In genomic region chr1:40801742-40802077, GRCh38 we compare ENCODE assay signal across 8 cellular contexts. TPM values are rescaled to one million over a fixed set of nuclear protein-coding genes. Genes with fewer than 3 reads are reported as not detected.
A peak's percentile ranks its signal among the peaks of the same experiment; 100 is the strongest.
DNase-seq lines count a peak whose midpoint lies in the region; ATAC-seq and TF ChIP-seq lines count a peak whose summit lies in the region.
"Had no signal": no experiment of that assay in that cellular context is flagged by ENCODE, and none has a peak within 500 bp of the region (broad histone marks: within the 10 kb centered on the region; RNA-seq: fewer than 3 reads in every experiment).

No MANE protein-coding gene starts in this region.

- no peak overlapping the region for H3K27ac ChIP-seq in H9 (ENCODE audit: insufficient read length, low read depth, low read length)

- H3K9me3 ChIP-seq in H9 (ENCODE audit: control insufficient read depth, low read depth, low read length) (no peaks in the 10 kb centered on the region), Caco-2 (no peaks in the 10 kb centered on the region)

- peaks cover 3% of the 10 kb centered on the region for H3K23me2 ChIP-seq in H9 (ENCODE audit: insufficient read length, low read depth, low read length, poor library complexity, severe bottlenecking)

- no peak overlapping the region for H3K18ac ChIP-seq in H9 (ENCODE audit: insufficient read length, low read depth, low read length)

- H3K27me3 Mint-ChIP-seq in H9 (ENCODE audit: low read depth), result peaks cover 21% of the 10 kb centered on the region
- H3K27me3 Mint-ChIP-seq in activated B cell treated with CpG ODN at 0.5 μM for 24 hours, result no peaks in the 10 kb centered on the region
- peaks cover 6% of the 10 kb centered on the region for H3K27me3 Mint-ChIP-seq in glutamatergic neuron (ENCODE audit: unreplicated experiment)
- no peaks in the 10 kb centered on the region for H3K27me3 Mint-ChIP-seq in Caco-2 (ENCODE audit: insufficient read depth, unreplicated experiment)

- no peak overlapping the region for H2AK5ac ChIP-seq in H9 (ENCODE audit: insufficient read length, low read length)

- CTCF ChIA-PET in activated B cell treated with CpG ODN at 0.5 μM for 24 hours (lab: Charles Lee) (no interaction called here), Caco-2 (lab: Charles Lee) (no interaction called here)

- H3K4me1 Mint-ChIP-seq in H9 (peaks cover 49 to 71% of the 10 kb centered on the region in 2 experiments), activated B cell treated with CpG ODN at 0.5 μM for 24 hours (peaks cover 37% of the 10 kb centered on the region), glutamatergic neuron (ENCODE audit: low read depth, unreplicated experiment) (peaks cover 8% of the 10 kb centered on the region), Caco-2 (ENCODE audit: low read depth, unreplicated experiment) (no peaks in the 10 kb centered on the region)
- H3K4me1 Mint-ChIP-seq in stimulated activated effector memory CD8-positive, alpha-beta T cell treated with anti-CD3 and anti-CD28 coated beads, Interleukin-12 subunit alpha, Interleukin-12 subunit beta, amount 100 ng/mL, for 72 hours, result peaks cover 27% of the 10 kb centered on the region

- no peak overlapping the region for H2BK20ac ChIP-seq in H9 (ENCODE audit: low read depth, low read length, poor library complexity, severe bottlenecking)

- H2BK120ac ChIP-seq in H9 (ENCODE audit: low read depth, low read length, poor library complexity, severe bottlenecking), result no peak overlapping the region

- H2AFZ ChIP-seq in H9 (ENCODE audit: low read length), result no peak overlapping the region

- H3K79me1 ChIP-seq in H9 (ENCODE audit: insufficient read depth, low read depth, low read length, poor library complexity, severe bottlenecking), result no peaks in the 10 kb centered on the region

- ATAC-seq in activated B cell treated with CpG ODN at 0.5 μM for 24 hours (ENCODE audit: low read depth) (no peak), HG03342 (IDR thresholded peaks at IDR 0.05; ENCODE audit: unreplicated experiment) (no peak)
- no peak for ATAC-seq in stimulated activated effector memory CD8-positive, alpha-beta T cell treated with anti-CD3 and anti-CD28 coated beads, Interleukin-12 subunit alpha, Interleukin-12 subunit beta, amount 100 ng/mL, for 72 hours

- BruUV-seq in Caco-2 (replicated peaks; lab: Mats Ljungman, UMichigan), result no TSS peak

- no peak overlapping the region for H2BK5ac ChIP-seq in H9 (ENCODE audit: insufficient read length, low read length)

- H2BK12ac ChIP-seq in H9 (ENCODE audit: insufficient read length, low read depth, low read length), result no peak overlapping the region

- H3K4me3 ChIP-seq in Caco-2 (ENCODE audit: low read depth, low read length), result no peak overlapping the region

- DNase-seq in H9 (no peak), activated B cell treated with CpG ODN at 0.5 μM for 24 hours (no peak), glutamatergic neuron (no peak), germinal center (ENCODE audit: low spot score) (no peak), Caco-2 (no peak)
- no peak for DNase-seq in stimulated activated effector memory CD8-positive, alpha-beta T cell treated with anti-CD3 and anti-CD28 coated beads, Interleukin-12 subunit alpha, Interleukin-12 subunit beta, amount 100 ng/mL, for 72 hours (ENCODE audit: low spot score in 2 of 2)

- H3K9ac ChIP-seq in H9 (ENCODE audit: extremely low read depth, insufficient read length, low read length), result no peak overlapping the region

- H3K36me3 Mint-ChIP-seq in H9 (ENCODE audit: insufficient read depth in 1 of 3, low read depth in 3 of 3) (no peaks in the 10 kb centered on the region), activated B cell treated with CpG ODN at 0.5 μM for 24 hours (ENCODE audit: low read depth) (no peaks in the 10 kb centered on the region), glutamatergic neuron (ENCODE audit: unreplicated experiment) (no peaks in the 10 kb centered on the region), Caco-2 (ENCODE audit: insufficient read depth, unreplicated experiment) (no peaks in the 10 kb centered on the region)
- H3K36me3 Mint-ChIP-seq in stimulated activated effector memory CD8-positive, alpha-beta T cell treated with anti-CD3 and anti-CD28 coated beads, Interleukin-12 subunit alpha, Interleukin-12 subunit beta, amount 100 ng/mL, for 72 hours, result no peaks in the 10 kb centered on the region
- H3K36me3 Mint-ChIP-seq: mesothelial cell of epicardium had no signal

- no peak overlapping the region for H4K5ac ChIP-seq in H9 (ENCODE audit: insufficient read length, low read depth, low read length)

- intact Hi-C loops in activated B cell treated with CpG ODN at 0.5 μM for 24 hours (cut with micrococcal nuclease), result loop anchor here (1.0 to 5.0 kb wide), 4 partner anchors 17 to 109 kb away; partner anchors contain the start of genes CITED4 and NFYC
- intact Hi-C loops in Caco-2 (cut with micrococcal nuclease; ENCODE audit: unreplicated experiment), result no loop called here

- H2BK15ac ChIP-seq in H9 (ENCODE audit: low read depth, low read length), result no peak overlapping the region

- H3K23ac ChIP-seq in H9 (ENCODE audit: insufficient read length, low read depth, low read length), result no peak overlapping the region

- H3K4ac ChIP-seq in H9 (ENCODE audit: low read depth, low read length), result no peak overlapping the region

- H3K4me2 ChIP-seq in H9 (ENCODE audit: insufficient read depth, insufficient read length, low read length), result peak overlapping the region; percentile 20

- no peak for TF ChIP-seq CTCF in H9 (conservative IDR thresholded peaks at IDR 0.05)
- no peak for TF ChIP-seq CTCF in activated B cell treated with CpG ODN at 0.5 μM for 24 hours (IDR thresholded peaks at IDR 0.05)
- TF ChIP-seq CTCF in glutamatergic neuron (IDR thresholded peaks at IDR 0.05; ENCODE audit: partially characterized antibody, unreplicated experiment), result no peak
- TF ChIP-seq CTCF in Caco-2 (IDR thresholded peaks at IDR 0.05; ENCODE audit: insufficient read depth in 1 of 2, low read depth in 1 of 2, low read length in 1 of 2, severe bottlenecking in 1 of 2, unreplicated experiment in 1 of 2), result no peak

- no CpG with 5 or more reads among the region's 3 CpGs for WGBS in H9 (ENCODE audit: extremely low coverage, insufficient read length, low lambda C conversion rate)

- H3K9me3 Mint-ChIP-seq in H9 (no peaks in the 10 kb centered on the region), activated B cell treated with CpG ODN at 0.5 μM for 24 hours (no peaks in the 10 kb centered on the region), glutamatergic neuron (ENCODE audit: unreplicated experiment) (peaks cover 2% of the 10 kb centered on the region), Caco-2 (ENCODE audit: unreplicated experiment) (no peaks in the 10 kb centered on the region)
- no peaks in the 10 kb centered on the region for H3K9me3 Mint-ChIP-seq in stimulated activated effector memory CD8-positive, alpha-beta T cell treated with anti-CD3 and anti-CD28 coated beads, Interleukin-12 subunit alpha, Interleukin-12 subunit beta, amount 100 ng/mL, for 72 hours
- H3K9me3 Mint-ChIP-seq: mesothelial cell of epicardium had no signal

- H3K36me3 ChIP-seq in Caco-2 (ENCODE audit: control insufficient read depth, insufficient read depth, low read length), result no peaks in the 10 kb centered on the region

- no peak overlapping the region for H4K91ac ChIP-seq in H9 (ENCODE audit: insufficient read length, low read depth, low read length)

- H4K8ac ChIP-seq in H9 (replicated peaks; ENCODE audit: insufficient read length, low read depth, low read length), result no peak overlapping the region

- H3K56ac ChIP-seq in H9 (ENCODE audit: insufficient read length, low read depth, low read length), result no peak overlapping the region

- H3T11ph ChIP-seq in H9 (ENCODE audit: low read length), result no peak overlapping the region

- no peaks in the 10 kb centered on the region for H3K79me2 ChIP-seq in H9 (ENCODE audit: insufficient read depth, low read length)

- H3K27me3 ChIP-seq in H9 (ENCODE audit: insufficient read depth, low read length) (no peaks in the 10 kb centered on the region), Caco-2 (replicated peaks; ENCODE audit: control insufficient read depth, insufficient read depth, low read length) (no peaks in the 10 kb centered on the region)

- no peak overlapping the region for H3K14ac ChIP-seq in H9 (ENCODE audit: insufficient read depth, low read length)

- H3K4me1 ChIP-seq in H9 (ENCODE audit: insufficient read depth, low read length) (0 out of 2 replicates have a peak, but pooled peaks cover 5% of the 10 kb centered on the region), Caco-2 (no peaks in the 10 kb centered on the region)

- H3K4me3 Mint-ChIP-seq in H9 (peak overlapping the region; percentile 15 to 38; a peak in 2 of 5 replicates), activated B cell treated with CpG ODN at 0.5 μM for 24 hours (peak overlapping the region; percentile 77), glutamatergic neuron (ENCODE audit: unreplicated experiment) (peak overlapping the region; percentile 63), Caco-2 (ENCODE audit: unreplicated experiment) (no peak overlapping the region)
- H3K4me3 Mint-ChIP-seq in stimulated activated effector memory CD8-positive, alpha-beta T cell treated with anti-CD3 and anti-CD28 coated beads, Interleukin-12 subunit alpha, Interleukin-12 subunit beta, amount 100 ng/mL, for 72 hours, result peak overlapping the region; percentile 54

- H3K27ac Mint-ChIP-seq in H9 (no peak overlapping the region), activated B cell treated with CpG ODN at 0.5 μM for 24 hours (peak overlapping the region; percentile 18), glutamatergic neuron (ENCODE audit: unreplicated experiment) (no peak overlapping the region), Caco-2 (ENCODE audit: unreplicated experiment) (no peak overlapping the region)
- H3K27ac Mint-ChIP-seq in stimulated activated effector memory CD8-positive, alpha-beta T cell treated with anti-CD3 and anti-CD28 coated beads, Interleukin-12 subunit alpha, Interleukin-12 subunit beta, amount 100 ng/mL, for 72 hours, result peak overlapping the region; percentile 23
- H3K27ac Mint-ChIP-seq: mesothelial cell of epicardium had no signal

- H4K20me1 ChIP-seq in H9 (ENCODE audit: control insufficient read depth, insufficient read depth, insufficient read length), result no peaks in the 10 kb centered on the region

- POLR2A ChIA-PET in activated B cell treated with CpG ODN at 0.5 μM for 24 hours (lab: Charles Lee) (no interaction called here), Caco-2 (lab: Charles Lee) (no interaction called here)

RNA-seq across cellular contexts. Expression of gene KCNQ4, which starts 18.1 kb away (rescaled TPM):
- total RNA-seq in H9 (2021), result 1.4 TPM in 2 replicates
- total RNA-seq in activated B cell treated with CpG ODN at 0.5 μM for 24 hours, result 0.20 and 0.27 TPM in 2 replicates
- total RNA-seq in glutamatergic neuron (ENCODE audit: unreplicated experiment), result 0.76 TPM
- 1.4 and 1.6 TPM in 2 replicates for total RNA-seq in Caco-2 (2022)

Comparison
In these comparisons a context has a peak if more than half of its experiments do, and no peak if none do; other contexts are left out.
1. H3K27ac Mint-ChIP-seq: peak in activated B cell treated with CpG ODN at 0.5 μM for 24 hours (single experiment) and stimulated activated effector memory CD8-positive, alpha-beta T cell treated with anti-CD3 and anti-CD28 coated beads, Interleukin-12 subunit alpha, Interleukin-12 subunit beta, amount 100 ng/mL, for 72 hours (single experiment); none in H9 (0 of 3), glutamatergic neuron (single experiment) and Caco-2 (single experiment).